In genomic region chr10:20936388-20936787, GRCh38 we compare ENCODE assay signal across 18 cellular contexts. TPM values are rescaled to one million over a fixed set of nuclear protein-coding genes. Genes with fewer than 3 reads are reported as not detected.
DNase-seq lines count a peak whose midpoint lies in the region; ATAC-seq and TF ChIP-seq lines count a peak whose summit lies in the region.
"Had no signal": no experiment of that assay in that cellular context is flagged by ENCODE, and none has a peak within 500 bp of the region (broad histone marks: within the 10 kb centered on the region; RNA-seq: fewer than 3 reads in every experiment).

No MANE protein-coding gene starts in this region.

- no peak overlapping the region for H3K4me3 Mint-ChIP-seq in type B pancreatic cell
- H3K4me3 Mint-ChIP-seq: CD14-positive monocyte; CD4-positive, alpha-beta memory T cell; GM23338 had no signal

- no peak overlapping the region for H3K4me3 ChIP-seq in A673 (ENCODE audit: low read depth, low read length, poor library complexity, severe bottlenecking)
- H3K4me3 ChIP-seq in ACC112 (ENCODE audit: low read depth, low read length): no peak overlapping the region
- H3K4me3 ChIP-seq: BLaER1, GM23338, K562 had no signal

- CTCF ChIA-PET in A673 (lab: Charles Lee): no interaction called here

- TF ChIP-seq CTCF in A673 (conservative IDR thresholded peaks at IDR 0.05; ENCODE audit: low read depth, low read length): no peak
- no peak for TF ChIP-seq CTCF in VCaP (conservative IDR thresholded peaks at IDR 0.05)
- TF ChIP-seq CTCF in type B pancreatic cell (conservative IDR thresholded peaks at IDR 0.05): no peak

- no TSS peak for BruUV-seq in A673 (replicated peaks; lab: Mats Ljungman, UMichigan)

- POLR2A ChIA-PET in A673 (lab: Charles Lee; ENCODE audit: low non-redundant PET): no interaction called here

- H3K4me1 ChIP-seq in A673 (ENCODE audit: insufficient read depth, low read length, poor library complexity, severe bottlenecking): no peaks in the 10 kb centered on the region
- H3K4me1 ChIP-seq in ACC112 (ENCODE audit: control insufficient read depth, insufficient read depth, low read length, unreplicated experiment): peaks cover 5% of the 10 kb centered on the region
- H3K4me1 ChIP-seq: BLaER1 had no signal

- H3K27me3 Mint-ChIP-seq in type B pancreatic cell: no peaks in the 10 kb centered on the region
- H3K27me3 Mint-ChIP-seq: CD4-positive, alpha-beta memory T cell had no signal

- DNase-seq in A673 (ENCODE audit: low spot score): peak; percentile 4
- peak; percentile 76 for DNase-seq in NCI-H146 treated with DMSO at 0.1 percent for 48 hours (lab: John Stamatoyannopoulos, UW; ENCODE audit: unreplicated experiment)
- no peak for DNase-seq in type B pancreatic cell (ENCODE audit: extremely low spot score, unreplicated experiment)
- no peak for DNase-seq in COLO829 (ENCODE audit: low spot score)
- DNase-seq: CD4-positive, alpha-beta memory T cell; DMS 273 treated with DMSO at 0.1 percent for 48 hours; DMS53; DND-41; EL; HCEC 1CT; IMR-90 had no signal

- no peaks in the 10 kb centered on the region for H3K4me1 Mint-ChIP-seq in type B pancreatic cell (ENCODE audit: unreplicated experiment)
- H3K4me1 Mint-ChIP-seq: CD14-positive monocyte; CD4-positive, alpha-beta memory T cell; GM23338 had no signal

- H3K79me2 ChIP-seq in ACC112 (ENCODE audit: control insufficient read depth, insufficient read depth, low read length, unreplicated experiment): no peaks in the 10 kb centered on the region

- no peak overlapping the region for H3K27ac Mint-ChIP-seq in type B pancreatic cell
- H3K27ac Mint-ChIP-seq: CD14-positive monocyte; CD4-positive, alpha-beta memory T cell; GM23338 had no signal

- H3K27ac ChIP-seq in A673 (ENCODE audit: low read depth, low read length, poor library complexity, severe bottlenecking): no peak overlapping the region
- no peak overlapping the region for H3K27ac ChIP-seq in ACC112 (ENCODE audit: low read depth, low read length)
- peak overlapping the region; percentile 50 for H3K27ac ChIP-seq in VCaP
- H3K27ac ChIP-seq: BLaER1 had no signal

- ATAC-seq in HG02798 (IDR thresholded peaks at IDR 0.05; ENCODE audit: poor library complexity, unreplicated experiment): no peak
- ATAC-seq: GM23338, K562 had no signal

- H3K9me3 ChIP-seq in A673 (ENCODE audit: low read depth, low read length, poor library complexity, severe bottlenecking): no peaks in the 10 kb centered on the region

- H3K27me3 ChIP-seq in A673 (replicated peaks; ENCODE audit: insufficient read depth, low read depth, low read length, poor library complexity): no peaks in the 10 kb centered on the region
- H3K27me3 ChIP-seq in ACC112 (ENCODE audit: insufficient read depth, low read length): no peaks in the 10 kb centered on the region
- H3K27me3 ChIP-seq: BLaER1 had no signal

- intact Hi-C loops in A673 (cut with micrococcal nuclease; ENCODE audit: unreplicated experiment): no loop called here

- H3K36me3 ChIP-seq in A673 (ENCODE audit: insufficient read depth, low read length, poor library complexity, severe bottlenecking): no peaks in the 10 kb centered on the region
- H3K36me3 ChIP-seq in ACC112 (ENCODE audit: insufficient read depth, low read length): no peaks in the 10 kb centered on the region
- H3K36me3 ChIP-seq: BLaER1 had no signal

- H3K36me3 Mint-ChIP-seq in type B pancreatic cell: peaks cover 4% of the 10 kb centered on the region
- H3K36me3 Mint-ChIP-seq: CD14-positive monocyte; CD4-positive, alpha-beta memory T cell had no signal

- H3K9me3 Mint-ChIP-seq in type B pancreatic cell: peaks cover 6% of the 10 kb centered on the region

- peak overlapping the region; percentile 1 for H2AFZ ChIP-seq in ACC112 (ENCODE audit: low read length, unreplicated experiment)
- H2AFZ ChIP-seq: GM23338 had no signal

RNA-seq across cellular contexts. Expression of gene NEBL, which starts 39.3 kb away (rescaled TPM):
- total RNA-seq in A673 (2021): 7.5 and 11.5 TPM in 2 replicates
- 24.5 and 55.3 TPM in 2 replicates for total RNA-seq in type B pancreatic cell (ENCODE audit: low replicate concordance)
- total RNA-seq: CD4-positive, alpha-beta memory T cell had no signal

Comparison
In these comparisons a context has a peak if more than half of its experiments do, and no peak if none do; other contexts are left out.
1. DNase-seq: peak in A673 (single experiment) and NCI-H146 treated with DMSO at 0.1 percent for 48 hours (single experiment); none in type B pancreatic cell (single experiment) and COLO829 (single experiment).